In genomic region chr19:48558018-48558684, GRCh38 we compare ENCODE assay signal across 11 cellular contexts. TPM values are rescaled to one million over a fixed set of nuclear protein-coding genes. Genes with fewer than 3 reads are reported as not detected.
DNase-seq lines count a peak whose midpoint lies in the region; ATAC-seq and TF ChIP-seq lines count a peak whose summit lies in the region.
"Had no signal": no experiment of that assay in that cellular context is flagged by ENCODE, and none has a peak within 500 bp of the region (broad histone marks: within the 10 kb centered on the region; RNA-seq: fewer than 3 reads in every experiment).

No MANE protein-coding gene starts in this region.

- no peak; the same call in 1 of the 2 replicates for TF ChIP-seq RAD21 in Ishikawa (IDR thresholded peaks at IDR 0.05; ENCODE audit: low read depth)

- H3K27me3 Mint-ChIP-seq in CD14-positive monocyte (ENCODE audit: low read depth in 3 of 3) = peaks cover 4 to 19% (median 8%) of the 10 kb centered on the region in 3 donors

- no peaks in the 10 kb centered on the region for H3K9me3 ChIP-seq in mucosa of rectum (ENCODE audit: control insufficient read depth in 2 of 2, low read length in 2 of 2)

- H3K9me3 Mint-ChIP-seq in CD14-positive monocyte = no peaks in the 10 kb centered on the region

- peak overlapping the region in 1 of 7 donors; percentile 2 for H3K27ac Mint-ChIP-seq in CD14-positive monocyte

- DNase-seq in CD14-positive monocyte (ENCODE audit: low spot score) (no peak), epidermal melanocyte (ENCODE audit: insufficient read length, low spot score) (peak; percentile 49), Kasumi-1 (lab: John Stamatoyannopoulos, UW) (no peak), NCI-H2196 (lab: John Stamatoyannopoulos, UW; ENCODE audit: unreplicated experiment) (no peak)
- DNase-seq: activated effector memory CD4-positive, alpha-beta T cell treated with Interleukin-2 at 50 U/mL for 16 hours; DMS 273 treated with DMSO at 0.1 percent for 48 hours; SIG-M5 had no signal

- H3K4me3 ChIP-seq in mucosa of rectum (ENCODE audit: low read length in 2 of 2) = peak overlapping the region in 1 of 2 donors; percentile 26

- H3K36me3 Mint-ChIP-seq in CD14-positive monocyte = no peaks in the 10 kb centered on the region

- peak; percentile 43; the same call in 1 of the 2 replicates for TF ChIP-seq EP300 in Ishikawa (IDR thresholded peaks at IDR 0.05; ENCODE audit: borderline replicate concordance)

- H3K4me3 Mint-ChIP-seq in CD14-positive monocyte = peak overlapping the region; percentile 62 to 71

- H3K27me3 ChIP-seq in mucosa of rectum (ENCODE audit: control insufficient read depth in 2 of 2, insufficient read depth in 2 of 2, low read length in 2 of 2) = no peaks in the 10 kb centered on the region

- TF ChIP-seq CTCF in CD14-positive monocyte (IDR thresholded peaks at IDR 0.05) = no peak

- H3K36me3 ChIP-seq in mucosa of rectum (ENCODE audit: control insufficient read depth in 2 of 2, insufficient read depth in 2 of 2, low read length in 2 of 2) = no peaks in the 10 kb centered on the region

- H3K9ac ChIP-seq in mucosa of rectum (ENCODE audit: low read depth in 1 of 2, low read length in 2 of 2) = peak overlapping the region in 1 of 2 donors; percentile 8

- H3K4me1 ChIP-seq in mucosa of rectum (ENCODE audit: control insufficient read depth in 2 of 2, insufficient read depth in 2 of 2, low read length in 2 of 2) = peaks cover 3 to 19% of the 10 kb centered on the region in 2 donors

- intact Hi-C loops in CD14-positive monocyte (cut with micrococcal nuclease) = no loop called here

- H3K4me1 Mint-ChIP-seq in CD14-positive monocyte = peaks cover 10% of the 10 kb centered on the region

- ATAC-seq in GM21390 (IDR thresholded peaks at IDR 0.05; ENCODE audit: unreplicated experiment) (no peak), GM18868 (IDR thresholded peaks at IDR 0.05; ENCODE audit: unreplicated experiment) (no peak)

- peak overlapping the region; percentile 46 to 73 for H3K27ac ChIP-seq in mucosa of rectum (ENCODE audit: low read depth in 2 of 2, low read length in 2 of 2)

TF ChIP-seq in Ishikawa, 13 proteins besides CTCF, POLR2A, EP300 and RAD21:
- peak; percentile 41; the same call in 1 of the 2 replicates for TF ChIP-seq MAX (IDR thresholded peaks at IDR 0.05)
- no peak for TF ChIP-seq REST (IDR thresholded peaks at IDR 0.05; ENCODE audit: low read depth)
- TF ChIP-seq CEBPB (IDR thresholded peaks at IDR 0.05) = no peak
- peak; percentile 22; the same call in 1 of the 2 replicates for TF ChIP-seq TEAD4 (IDR thresholded peaks at IDR 0.05)
- peak; percentile 20; the same call in 1 of the 2 replicates for TF ChIP-seq YY1 (IDR thresholded peaks at IDR 0.05; ENCODE audit: low read depth)
- no peak for TF ChIP-seq EGR1 (IDR thresholded peaks at IDR 0.05)
- 0 out of 2 replicates have a peak, but pooled peaks have one; percentile 55 for TF ChIP-seq TCF12 (IDR thresholded peaks at IDR 0.05; ENCODE audit: low read depth)
- TF ChIP-seq TAF1 (IDR thresholded peaks at IDR 0.05; ENCODE audit: low read depth) = no peak
- TF ChIP-seq ZBTB7A (IDR thresholded peaks at IDR 0.05; ENCODE audit: low read depth) = peak; percentile 32; the same call in 1 of the 2 replicates
- peak; percentile 58 for TF ChIP-seq NFIC (IDR thresholded peaks at IDR 0.05)

RNA-seq across cellular contexts. Expression of gene SULT2B1, which starts 6.2 kb away (rescaled TPM):
- under 1 TPM in 1 of 2 donors, not detected in 1; 0.40 TPM for polyA plus RNA-seq in CD14-positive monocyte

RNA-seq across cellular contexts. Expression of gene LMTK3, which starts 46.5 kb away (rescaled TPM):
- not detected for polyA plus RNA-seq in CD14-positive monocyte

RNA-seq across cellular contexts. Expression of gene SPACA4, which starts 48.4 kb away (rescaled TPM):
- not detected for polyA plus RNA-seq in CD14-positive monocyte

RNA-seq across cellular contexts. Expression of gene FAM83E, which starts 56.7 kb away (rescaled TPM):
- not detected for polyA plus RNA-seq in CD14-positive monocyte
